9 cellular contexts compared by ENCODE assay signal in genomic region chrX:63784902-63785692, GRCh38. TPM values are rescaled to one million over a fixed set of nuclear protein-coding genes. Genes with fewer than 3 reads are reported as not detected.
DNase-seq lines count a peak whose midpoint lies in the region; ATAC-seq lines count a peak whose summit lies in the region.
"Had no signal": no experiment of that assay in that cellular context is flagged by ENCODE, and none has a peak within 500 bp of the region (broad histone marks: within the 10 kb centered on the region; RNA-seq: fewer than 3 reads in every experiment).

Gene ARHGEF9 (minus strand): TSS chrX:63785214. CDS start chrX:63785145, 69 bp downstream.

- H3K36me3 ChIP-seq in SJSA1 (no peaks in the 10 kb centered on the region), mucosa of rectum (ENCODE audit: control insufficient read depth in 2 of 2, insufficient read depth in 2 of 2, low read length in 2 of 2) (no peaks in the 10 kb centered on the region), urinary bladder (ENCODE audit: insufficient read depth) (no peaks in the 10 kb centered on the region)

- H3K9me3 ChIP-seq in SJSA1 (replicated peaks) (no peaks in the 10 kb centered on the region), mucosa of rectum (ENCODE audit: control insufficient read depth in 2 of 2, low read length in 2 of 2) (no peaks in the 10 kb centered on the region)

- H3K4me1 ChIP-seq in SJSA1 (replicated peaks) (no peaks in the 10 kb centered on the region), mucosa of rectum (ENCODE audit: control insufficient read depth in 2 of 2, insufficient read depth in 2 of 2, low read length in 2 of 2) (peaks cover 0 to 6% of the 10 kb centered on the region in 2 donors), urinary bladder (ENCODE audit: insufficient read depth) (no peaks in the 10 kb centered on the region)

- DNase-seq in NCI-H1417 (lab: John Stamatoyannopoulos, UW) (peak in 2 of 3 experiments; percentile 67 to 81), NCI-H1417 treated with DMSO at 0.1 percent for 48 hours (lab: John Stamatoyannopoulos, UW) (no peak), SJSA1 (ENCODE audit: low read depth in 1 of 2, low spot score in 2 of 2) (peak in 1 of 2 experiments; percentile 3)

- ATAC-seq in esophagus mucosa = no peak
- ATAC-seq in HG03439 (IDR thresholded peaks at IDR 0.05; ENCODE audit: unreplicated experiment) = no peak
- ATAC-seq in GM19397 (IDR thresholded peaks at IDR 0.05; ENCODE audit: unreplicated experiment) = no peak

- peak within 1 kb of the TSS; percentile 53 to 55 for H3K9ac ChIP-seq in mucosa of rectum (ENCODE audit: low read depth in 1 of 2, low read length in 2 of 2)

- H3K27ac ChIP-seq in SJSA1 (no peak within 1 kb of the TSS), mucosa of rectum (ENCODE audit: low read depth in 2 of 2, low read length in 2 of 2) (peak within 1 kb of the TSS; percentile 68 to 76), urinary bladder (ENCODE audit: low read depth) (no peak within 1 kb of the TSS)
- H3K27ac ChIP-seq: VCaP had no signal

- H3K27me3 ChIP-seq in SJSA1 (replicated peaks) (no peaks in the 10 kb centered on the region), mucosa of rectum (ENCODE audit: control insufficient read depth in 2 of 2, insufficient read depth in 2 of 2, low read length in 2 of 2) (no peaks in the 10 kb centered on the region)

- H3K4me3 ChIP-seq in SJSA1 (peak within 1 kb of the TSS; percentile 38), mucosa of rectum (ENCODE audit: low read length in 2 of 2) (peak within 1 kb of the TSS; percentile 63 to 72), urinary bladder (ENCODE audit: low read depth, low read length) (peak within 1 kb of the TSS; percentile 68)

- under 1% methylated on average over 30 of the region's 30 CpGs for WGBS in urinary bladder

RNA-seq across cellular contexts. Expression of gene ARHGEF9, which starts in this region (rescaled TPM):
- total RNA-seq in SJSA1 (2014; rRNA removed; shearing (Covaris generic)) = 15.1 and 17.8 TPM in 2 replicates
- total RNA-seq in esophagus mucosa (14.6 TPM), urinary bladder (26.6 TPM)
- 32.2 TPM for polyA plus RNA-seq in urinary bladder

Comparison
In these comparisons a context has a peak if more than half of its experiments do, and no peak if none do; other contexts are left out.
1. H3K27ac ChIP-seq: peak in mucosa of rectum (2 of 2); none in SJSA1 (single experiment) and urinary bladder (single experiment).
2. Peak in every context shown above with its lines, with median percentiles within 50 percentile points of each other: H3K4me3 ChIP-seq.